8 cellular contexts compared by ENCODE assay signal in genomic region chr12:38316391-38317129, GRCh38. TPM values are rescaled to one million over a fixed set of nuclear protein-coding genes. Genes with fewer than 3 reads are reported as not detected.
DNase-seq lines count a peak whose midpoint lies in the region; ATAC-seq and TF ChIP-seq lines count a peak whose summit lies in the region.

Gene ALG10B (plus strand): TSS chr12:38316774. CDS start chr12:38316894, 120 bp downstream.

- peak within 1 kb of the TSS; percentile 91 for H3K27ac Mint-ChIP-seq in activated naive CD4-positive, alpha-beta T cell treated with anti-CD3 and anti-CD28 coated beads for 36 hours

- TF ChIP-seq CTCF in gastroesophageal sphincter (IDR thresholded peaks at IDR 0.05): peak; percentile 61 to 75 (median 63)

- H3K9me3 Mint-ChIP-seq in activated naive CD4-positive, alpha-beta T cell treated with anti-CD3 and anti-CD28 coated beads for 36 hours: no peaks in the 10 kb centered on the region

- TF ChIP-seq POLR2A in gastroesophageal sphincter (IDR thresholded peaks at IDR 0.05): peak in 1 of 2 donors; percentile 40

- peak within 1 kb of the TSS; percentile 93 for H3K4me3 Mint-ChIP-seq in activated naive CD4-positive, alpha-beta T cell treated with anti-CD3 and anti-CD28 coated beads for 36 hours

- H3K27me3 ChIP-seq in HAP-1 (ENCODE audit: low read depth): no peaks in the 10 kb centered on the region
- H3K27me3 ChIP-seq in MG63: no peaks in the 10 kb centered on the region
- no peaks in the 10 kb centered on the region for H3K27me3 ChIP-seq in gastroesophageal sphincter

- H3K4me1 Mint-ChIP-seq in activated naive CD4-positive, alpha-beta T cell treated with anti-CD3 and anti-CD28 coated beads for 36 hours (ENCODE audit: low read depth): peaks cover 22% of the 10 kb centered on the region

- H3K4me3 ChIP-seq in HAP-1 (peak within 1 kb of the TSS; percentile 67), MG63 (peak within 1 kb of the TSS; percentile 77), gastroesophageal sphincter (peak within 1 kb of the TSS; percentile 63 to 87)

- H3K27me3 Mint-ChIP-seq in activated naive CD4-positive, alpha-beta T cell treated with anti-CD3 and anti-CD28 coated beads for 36 hours (ENCODE audit: low read depth): no peaks in the 10 kb centered on the region

- no peaks in the 10 kb centered on the region for H3K9me3 ChIP-seq in HAP-1
- H3K9me3 ChIP-seq in MG63: no peaks in the 10 kb centered on the region
- no peaks in the 10 kb centered on the region for H3K9me3 ChIP-seq in gastroesophageal sphincter

- H3K4me1 ChIP-seq in HAP-1 (peaks cover 8% of the 10 kb centered on the region), gastroesophageal sphincter (peaks cover 0 to 19% (median 0%) of the 10 kb centered on the region in 3 donors)

- intact Hi-C loops in activated naive CD4-positive, alpha-beta T cell treated with anti-CD3 and anti-CD28 coated beads for 36 hours (cut with micrococcal nuclease): loop anchor here (1.0 to 5.0 kb wide), 6 partner anchors 12 to 1306 kb away; partner anchors contain the start of genes CPNE8 and KIF21A

- peaks cover 12% of the 10 kb centered on the region for H3K36me3 Mint-ChIP-seq in activated naive CD4-positive, alpha-beta T cell treated with anti-CD3 and anti-CD28 coated beads for 36 hours (ENCODE audit: low read depth)

- WGBS in gastroesophageal sphincter (ENCODE audit: low coverage in 1 of 2), 2 donors: 0 to 1% methylated on average over 16 to 17 of the region's 42 CpGs

- H3K36me3 ChIP-seq in HAP-1 (replicated peaks) (no peaks in the 10 kb centered on the region; the same call in 1 of the 2 replicates), MG63 (no peaks in the 10 kb centered on the region), gastroesophageal sphincter (peaks cover 0 to 6% of the 10 kb centered on the region in 2 donors)

- DNase-seq in GF-D8 (lab: John Stamatoyannopoulos, UW) (peak; percentile 81), HAP-1 (ENCODE audit: low spot score in 2 of 2) (peak; percentile 88 to 94), MG63 (peak; percentile 90), SK-MEL-5 (ENCODE audit: low read depth, low spot score) (peak; percentile 98), nucleus accumbens (lab: John Stamatoyannopoulos, UW) (peak; percentile 38 to 97 (median 92))
- DNase-seq in activated naive CD4-positive, alpha-beta T cell treated with anti-CD3 and anti-CD28 coated beads for 36 hours: peak; percentile 95

- H3K27ac ChIP-seq in gastroesophageal sphincter (peak within 1 kb of the TSS; percentile 83 to 92 (median 87)), temporal lobe (ENCODE audit: low read depth, low read length) (peak within 1 kb of the TSS; percentile 44)

- in situ Hi-C loops in HAP-1 (cut with MboI; ENCODE audit: low sequenced_read_pairs): loop anchor here (5.0 kb wide), 2 partner anchors 174 to 264 kb away; no protein-coding TSS in a partner anchor
- in situ Hi-C loops in SK-MEL-5 (cut with HindIII; ENCODE audit: low pct_unique_long_range_greater_than_20kb, low sequenced_read_pairs): no loop called here

- peak; percentile 100 for ATAC-seq in gastroesophageal sphincter

- no peak for TF ChIP-seq EP300 in gastroesophageal sphincter (IDR thresholded peaks at IDR 0.05)

- CTCF ChIA-PET in activated naive CD4-positive, alpha-beta T cell treated with anti-CD3 and anti-CD28 coated beads for 36 hours (lab: Charles Lee): interaction anchor here (0.7 to 0.9 kb wide), 4 partner anchors 18 to 190 kb away, joined by 3 to 4 read pairs (median 3); no protein-coding TSS in a partner anchor

RNA-seq across cellular contexts. Expression of gene ALG10B, which starts in this region (rescaled TPM):
- total RNA-seq in MG63 (2014; rRNA removed; shearing (Covaris generic); ENCODE audit: low replicate concordance): 1.3 and 1.8 TPM in 2 replicates
- total RNA-seq in SK-MEL-5 (2014; rRNA removed; shearing (Covaris generic)): 3.8 and 5.1 TPM in 2 replicates
- 8.3 and 9.9 TPM in 2 replicates for polyA plus RNA-seq in SK-MEL-5 (2015; cell fraction: cytosol; rRNA removed)
- 15.6 and 21.6 TPM in 2 replicates for polyA plus RNA-seq in SK-MEL-5 (2015; cell fraction: nucleus; rRNA removed)
- 10 to 100 TPM; 16.6 to 17.1 TPM for total RNA-seq in activated naive CD4-positive, alpha-beta T cell treated with anti-CD3 and anti-CD28 coated beads for 36 hours
- total RNA-seq in gastroesophageal sphincter: 1 to 10 TPM; 2.8 to 8.1 (median 3.5) TPM
- 11.8 TPM for total RNA-seq in temporal lobe

Comparison
In these comparisons a context has a peak if more than half of its experiments do, and no peak if none do; other contexts are left out.
1. Peak in every context shown above with its lines: DNase-seq, ATAC-seq, H3K4me3 ChIP-seq and H3K27ac ChIP-seq.